18 cellular contexts compared by ENCODE assay signal in the genomic region with DNA sequence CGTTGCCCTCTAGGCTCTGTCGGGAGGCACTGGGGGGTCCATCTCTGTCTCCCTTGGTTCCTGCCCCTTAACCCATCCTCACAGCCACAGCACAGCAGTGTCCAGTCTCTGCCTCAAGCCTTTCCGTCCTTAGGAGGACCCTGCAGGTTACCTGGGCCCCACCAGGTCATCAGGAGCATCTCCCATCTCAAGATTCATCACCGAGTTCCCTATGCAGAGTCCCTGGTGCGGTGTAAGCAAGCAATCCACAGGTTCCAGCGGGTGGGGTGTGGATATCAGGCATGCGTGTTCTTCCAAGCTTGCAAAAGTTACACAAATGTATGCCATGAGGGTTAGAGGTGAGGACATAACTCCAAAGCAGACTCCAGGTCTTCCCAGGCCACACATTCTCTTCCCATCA. TPM values are rescaled to one million over a fixed set of nuclear protein-coding genes. Genes with fewer than 3 reads are reported as not detected.
A peak's percentile ranks its signal among the peaks of the same experiment; 100 is the strongest.
DNase-seq lines count a peak whose midpoint lies in the region; ATAC-seq and TF ChIP-seq lines count a peak whose summit lies in the region.
"Had no signal": no experiment of that assay in that cellular context is flagged by ENCODE, and none has a peak within 500 bp of the region (broad histone marks: within the 10 kb centered on the region; RNA-seq: fewer than 3 reads in every experiment).

No MANE protein-coding gene starts in this region.

- H4K5ac ChIP-seq in IMR-90 (ENCODE audit: low read depth, low read length) = no peak overlapping the region

- H3K9me3 Mint-ChIP-seq in activated CD8-positive, alpha-beta memory T cell treated with anti-CD3 and anti-CD28 coated beads, Interleukin-2, amount 10 ng/mL, durations not matched to agents 7 days and 5 days (ENCODE audit: low read depth) = no peaks in the 10 kb centered on the region
- no peaks in the 10 kb centered on the region for H3K9me3 Mint-ChIP-seq in osteocyte (ENCODE audit: unreplicated experiment)
- H3K9me3 Mint-ChIP-seq: CD8-positive, alpha-beta T cell had no signal

- H3K36me3 ChIP-seq in IMR-90 (ENCODE audit: control insufficient read depth, insufficient read depth, low read length) = no peaks in the 10 kb centered on the region
- H3K36me3 ChIP-seq: BLaER1 treated with 17β-estradiol and CSF1 and Interleukin-3, amounts not matched to agents 10 nM and 100 nM had no signal

- H2AFZ ChIP-seq in IMR-90 (replicated peaks; ENCODE audit: low read length, poor library complexity) = no peak overlapping the region

- DNase-seq in activated CD8-positive, alpha-beta memory T cell treated with anti-CD3 and anti-CD28 coated beads, Interleukin-2, amount 10 ng/mL, durations not matched to agents 7 days and 5 days = peak; percentile 21
- no peak for DNase-seq in activated CD8-positive, alpha-beta memory T cell treated with anti-CD3 and anti-CD28 coated beads, Interleukin-2, amount 50 U/mL, for 4 hours
- no peak for DNase-seq in IMR-90
- peak; percentile 13 for DNase-seq in islet precursor cell
- peak; percentile 32 for DNase-seq in osteocyte (ENCODE audit: extremely low spot score, unreplicated experiment)
- DNase-seq in GM03348 (ENCODE audit: low spot score) = no peak
- DNase-seq in RWPE1 (ENCODE audit: low spot score) = no peak
- DNase-seq: AML-193, Calu3, DMS79 treated with DMSO at 0.1 percent for 48 hours, GF-D8, H9 had no signal

- in situ Hi-C loops in IMR-90 (cut with MboI; ENCODE audit: low sequenced_read_pairs) = no loop called here

- no peaks in the 10 kb centered on the region for H3K36me3 Mint-ChIP-seq in activated CD8-positive, alpha-beta memory T cell treated with anti-CD3 and anti-CD28 coated beads, Interleukin-2, amount 10 ng/mL, durations not matched to agents 7 days and 5 days
- no peaks in the 10 kb centered on the region for H3K36me3 Mint-ChIP-seq in osteocyte (ENCODE audit: unreplicated experiment)
- H3K36me3 Mint-ChIP-seq: CD8-positive, alpha-beta T cell had no signal

- no peak overlapping the region for H3K56ac ChIP-seq in IMR-90 (ENCODE audit: extremely low read depth, insufficient read depth, low read length)

- H3K4me2 ChIP-seq in IMR-90 (ENCODE audit: low read depth, low read length) = no peak overlapping the region
- H3K4me2 ChIP-seq: A549 had no signal

- peaks cover 17% of the 10 kb centered on the region for H3K4me1 ChIP-seq in IMR-90 (ENCODE audit: control insufficient read depth, insufficient read depth, low read length)
- H3K4me1 ChIP-seq: A549 had no signal

- intact Hi-C loops in IMR-90 (cut with micrococcal nuclease) = no loop called here

- H2BK120ac ChIP-seq in IMR-90 (ENCODE audit: low read depth, low read length) = no peak overlapping the region

- no peak overlapping the region for H2AK5ac ChIP-seq in IMR-90 (ENCODE audit: low read depth, low read length)

- H3K23ac ChIP-seq in IMR-90 (ENCODE audit: low read depth, low read length) = no peak overlapping the region

- no peak overlapping the region for H3K4me3 ChIP-seq in IMR-90 (ENCODE audit: insufficient read depth, low read depth, low read length)
- H3K4me3 ChIP-seq: A549; BLaER1 treated with 17β-estradiol and CSF1 and Interleukin-3, amounts not matched to agents 10 nM and 100 nM; GM12878 had no signal

- H3K27ac ChIP-seq in IMR-90 (ENCODE audit: insufficient read depth, low read length) (no peak overlapping the region), RWPE1 (no peak overlapping the region)
- H3K27ac ChIP-seq: 22Rv1; A549; BLaER1 treated with 17β-estradiol and CSF1 and Interleukin-3, amounts not matched to agents 10 nM and 100 nM had no signal

- H2BK5ac ChIP-seq in IMR-90 (ENCODE audit: low read depth, low read length, poor library complexity, severe bottlenecking) = no peak overlapping the region

- H3K27ac Mint-ChIP-seq in activated CD8-positive, alpha-beta memory T cell treated with anti-CD3 and anti-CD28 coated beads, Interleukin-2, amount 10 ng/mL, durations not matched to agents 7 days and 5 days = no peak overlapping the region
- H3K27ac Mint-ChIP-seq in osteocyte (ENCODE audit: unreplicated experiment) = no peak overlapping the region
- H3K27ac Mint-ChIP-seq: CD8-positive, alpha-beta T cell had no signal

- H4K91ac ChIP-seq in IMR-90 (ENCODE audit: insufficient read depth, low read depth, low read length) = no peak overlapping the region; the same call in 1 of the 2 replicates

- no peak for ATAC-seq in activated CD8-positive, alpha-beta memory T cell treated with anti-CD3 and anti-CD28 coated beads, Interleukin-2, amount 10 ng/mL, durations not matched to agents 7 days and 5 days
- ATAC-seq in IMR-90 (ENCODE audit: low read depth) = no peak
- no peak for ATAC-seq in HG03354 (IDR thresholded peaks at IDR 0.05; ENCODE audit: poor library complexity, severe bottlenecking, unreplicated experiment)
- ATAC-seq: A549; CD8-positive, alpha-beta T cell; GM12878 had no signal

- peaks cover 32% of the 10 kb centered on the region for H3K27me3 Mint-ChIP-seq in activated CD8-positive, alpha-beta memory T cell treated with anti-CD3 and anti-CD28 coated beads, Interleukin-2, amount 10 ng/mL, durations not matched to agents 7 days and 5 days
- H3K27me3 Mint-ChIP-seq in osteocyte (ENCODE audit: unreplicated experiment) = peaks cover 7% of the 10 kb centered on the region

- CTCF ChIA-PET in activated CD8-positive, alpha-beta memory T cell treated with anti-CD3 and anti-CD28 coated beads, Interleukin-2, amount 10 ng/mL, durations not matched to agents 7 days and 5 days (lab: Charles Lee) = no interaction called here
- CTCF ChIA-PET in IMR-90 (lab: Yijun Ruan, JAX) (no interaction called here), RWPE1 (lab: Yijun Ruan, JAX) (no interaction called here)

- TF ChIP-seq CTCF in IMR-90 (conservative IDR thresholded peaks at IDR 0.05; ENCODE audit: low read depth, low read length) = no peak
- no peak for TF ChIP-seq CTCF in osteocyte (IDR thresholded peaks at IDR 0.05)
- no peak for TF ChIP-seq CTCF in RWPE1 (conservative IDR thresholded peaks at IDR 0.05; ENCODE audit: low read depth)

- no peak overlapping the region for H2AK9ac ChIP-seq in IMR-90 (replicated peaks; ENCODE audit: low read depth, low read length, poor library complexity)

- WGBS in IMR-90 (ENCODE audit: extremely low coverage in 2 of 2, insufficient read length in 1 of 2), 2 experiments = 96% methylated on average over 3 of the region's 7 CpGs; no CpG with 5 or more reads in 1 of the 2 experiments

- H3K4me1 Mint-ChIP-seq in activated CD8-positive, alpha-beta memory T cell treated with anti-CD3 and anti-CD28 coated beads, Interleukin-2, amount 10 ng/mL, durations not matched to agents 7 days and 5 days = peaks cover 12% of the 10 kb centered on the region
- H3K4me1 Mint-ChIP-seq in osteocyte (ENCODE audit: unreplicated experiment) = peaks cover 12% of the 10 kb centered on the region

- H3K9me1 ChIP-seq in IMR-90 (ENCODE audit: insufficient read depth, low read length) = peaks cover 3% of the 10 kb centered on the region; the same call in 1 of the 2 replicates

- H3K4ac ChIP-seq in IMR-90 (ENCODE audit: low read depth, low read length) = no peak overlapping the region

- H2BK15ac ChIP-seq in IMR-90 (ENCODE audit: low read depth, low read length) = peak overlapping the region; percentile 45; the same call in 1 of the 3 replicates

- H3K79me1 ChIP-seq in IMR-90 (ENCODE audit: low read depth in 1 of 2, low read length in 2 of 2) = no peaks in the 10 kb centered on the region

- no peaks in the 10 kb centered on the region for H3K27me3 ChIP-seq in IMR-90 (ENCODE audit: control insufficient read depth, insufficient read depth, low read length)
- H3K27me3 ChIP-seq: BLaER1 treated with 17β-estradiol and CSF1 and Interleukin-3, amounts not matched to agents 10 nM and 100 nM had no signal

- TF ChIP-seq RAD21 in IMR-90 (IDR thresholded peaks at IDR 0.05; ENCODE audit: low read length) = no peak

- H3K18ac ChIP-seq in IMR-90 (ENCODE audit: low read depth, low read length) = no peak overlapping the region

- H4K8ac ChIP-seq in IMR-90 (ENCODE audit: low read depth in 2 of 2, low read length in 2 of 2) = no peak overlapping the region

- H3K9me3 ChIP-seq in IMR-90 (ENCODE audit: control insufficient read depth, insufficient read depth, low read length) = no peaks in the 10 kb centered on the region
- H3K9me3 ChIP-seq: A549 had no signal

- H3K4me3 Mint-ChIP-seq in activated CD8-positive, alpha-beta memory T cell treated with anti-CD3 and anti-CD28 coated beads, Interleukin-2, amount 10 ng/mL, durations not matched to agents 7 days and 5 days = no peak overlapping the region
- H3K4me3 Mint-ChIP-seq in osteocyte (ENCODE audit: unreplicated experiment) = no peak overlapping the region
- H3K4me3 Mint-ChIP-seq: CD8-positive, alpha-beta T cell; H9 had no signal

- no peak overlapping the region for H3K14ac ChIP-seq in IMR-90 (replicated peaks; ENCODE audit: low read depth, low read length)

- dilution Hi-C loops in IMR-90 (cut with HindIII; ENCODE audit: low sequenced_read_pairs, unreplicated experiment) = no loop called here

- POLR2A ChIA-PET in IMR-90 (lab: Charles Lee; ENCODE audit: unreplicated experiment) (no interaction called here), RWPE1 (lab: Yijun Ruan, JAX; ENCODE audit: low non-redundant PET) (no interaction called here)

- no peak overlapping the region for H2BK20ac ChIP-seq in IMR-90 (ENCODE audit: low read depth, low read length)

- H4K20me1 ChIP-seq in IMR-90 (ENCODE audit: insufficient read depth, low read length) = no peaks in the 10 kb centered on the region
- H4K20me1 ChIP-seq: BLaER1 treated with 17β-estradiol and CSF1 and Interleukin-3, amounts not matched to agents 10 nM and 100 nM had no signal

- no peak overlapping the region for H3K9ac ChIP-seq in IMR-90 (ENCODE audit: low read depth, low read length)
- H3K9ac ChIP-seq: BLaER1 treated with 17β-estradiol and CSF1 and Interleukin-3, amounts not matched to agents 10 nM and 100 nM had no signal

- no TSS peak for BruUV-seq in IMR-90 (replicated peaks; lab: Mats Ljungman, UMichigan)

- TF ChIP-seq POLR2A in IMR-90 (IDR thresholded peaks at IDR 0.05; ENCODE audit: low read depth, low read length) = no peak

TF ChIP-seq in IMR-90, 13 proteins besides CTCF, POLR2A, EP300 and RAD21 (continues in another document):
- no peak for TF ChIP-seq FOS (IDR thresholded peaks at IDR 0.05; ENCODE audit: low read depth, low read length)

RNA-seq across cellular contexts. Expression of gene GAS6, which starts 20.9 kb away (rescaled TPM):
- under 1 TPM; 0.15 to 0.23 TPM for total RNA-seq in activated CD8-positive, alpha-beta memory T cell treated with anti-CD3 and anti-CD28 coated beads, Interleukin-2, amount 10 ng/mL, durations not matched to agents 7 days and 5 days
- total RNA-seq in IMR-90 (2012; rRNA removed) (212 and 220 TPM in 2 replicates), osteocyte (14.8 and 15.0 TPM in 2 replicates)
- 795 and 823 TPM in 2 replicates for polyA plus RNA-seq in IMR-90 (2012; rRNA removed)
- 1,010 and 1,498 TPM in 2 replicates for polyA plus RNA-seq in IMR-90 (2012; cell fraction: cytosol; rRNA removed)
- polyA plus RNA-seq in IMR-90 (2012; cell fraction: nucleus; rRNA removed; ENCODE audit: low replicate concordance) = 1,145 and 2,216 TPM in 2 replicates

Comparison
In these comparisons a context has a peak if more than half of its experiments do, and no peak if none do; other contexts are left out.
1. DNase-seq: peak in activated CD8-positive, alpha-beta memory T cell treated with anti-CD3 and anti-CD28 coated beads, Interleukin-2, amount 10 ng/mL, durations not matched to agents 7 days and 5 days (single experiment), islet precursor cell (single experiment) and osteocyte (single experiment); none in activated CD8-positive, alpha-beta memory T cell treated with anti-CD3 and anti-CD28 coated beads, Interleukin-2, amount 50 U/mL, for 4 hours (single experiment), IMR-90 (single experiment), GM03348 (single experiment) and RWPE1 (single experiment).
2. RNA of gene GAS6, which starts 20.9 kb away (total RNA-seq): 212 to 220 TPM in IMR-90; 14.8 to 15.0 TPM in osteocyte and 0.15 to 0.23 TPM in activated CD8-positive, alpha-beta memory T cell treated with anti-CD3 and anti-CD28 coated beads, Interleukin-2, amount 10 ng/mL, durations not matched to agents 7 days and 5 days; every median in the first group is over 10 times any median in the second.